Comparison of ENCODE assay signal across 8 cellular contexts in genomic region chr22:41762980-41763779, GRCh38. TPM values are rescaled to one million over a fixed set of nuclear protein-coding genes. Genes with fewer than 3 reads are reported as not detected.
A peak's percentile ranks its signal among the peaks of the same experiment; 100 is the strongest.
DNase-seq lines count a peak whose midpoint lies in the region; ATAC-seq, FAIRE-seq and TF ChIP-seq lines count a peak whose summit lies in the region.

No MANE protein-coding gene starts in this region.

- H3K4me3 ChIP-seq in AG04450 (ENCODE audit: low read depth, low read length) (no peak overlapping the region), H1 (ENCODE audit: extremely low read depth in 1 of 4, insufficient read depth in 2 of 4, low read depth in 3 of 4, low read length in 4 of 4) (no peak overlapping the region), retinal pigment epithelial cell (ENCODE audit: low read length) (no peak overlapping the region), left lung (no peak overlapping the region)

- H2AFZ ChIP-seq in H1 (ENCODE audit: low read length): no peak overlapping the region

- H3K4ac ChIP-seq in H1 (replicated peaks; ENCODE audit: insufficient read length, low read depth, low read length): no peak overlapping the region

- H2BK12ac ChIP-seq in H1 (ENCODE audit: low read depth, low read length): no peak overlapping the region

- peak; percentile 42 to 64; a peak in 3 of 4 replicates for TF ChIP-seq RAD21 in H1 (IDR thresholded peaks at IDR 0.05 in 1 of 2, conservative IDR thresholded peaks at IDR 0.05 in 1 of 2; ENCODE audit: low read depth in 2 of 2, low read length in 2 of 2)

- H3K36me3 ChIP-seq in H1 (ENCODE audit: control insufficient read depth in 2 of 4, insufficient read depth in 4 of 4, low read length in 3 of 4) (no peaks in the 10 kb centered on the region), left lung (no peaks in the 10 kb centered on the region)

- FAIRE-seq in H1 (lab: Jason Lieb, UNC): peak; percentile 93

- H3K4me1 ChIP-seq in H1 (replicated peaks in 1 of 4; ENCODE audit: control insufficient read depth in 3 of 4, insufficient read depth in 4 of 4, low read length in 3 of 4) (no peaks in the 10 kb centered on the region), left lung (no peaks in the 10 kb centered on the region)

- DNase-seq in AG04450 (ENCODE audit: low read depth, low spot score): no peak
- peak; percentile 52 for DNase-seq in GM20000 (ENCODE audit: low spot score)
- DNase-seq in SHP77 (lab: John Stamatoyannopoulos, UW): peak; percentile 10 to 34
- peak; percentile 67 to 94 for DNase-seq in H1 (ENCODE audit: low read depth in 1 of 2, low spot score in 2 of 2)
- no peak for DNase-seq in retinal pigment epithelial cell (ENCODE audit: low read depth)
- DNase-seq in GM19238 (ENCODE audit: insufficient read length, low spot score): no peak
- no peak for DNase-seq in NCI-H226
- DNase-seq in left lung: no peak

- H4K8ac ChIP-seq in H1 (ENCODE audit: extremely low read depth, insufficient read depth, low read length): no peak overlapping the region

- H2BK15ac ChIP-seq in H1 (ENCODE audit: low read length): 0 out of 2 replicates have a peak overlapping the region, but pooled peaks have one; percentile 67

- POLR2A ChIA-PET in AG04450 (lab: Yijun Ruan, JAX) (no interaction called here), H1 (lab: Charles Lee; ENCODE audit: partially characterized antibody) (interaction anchor here (0.7 to 1.2 kb wide), 2 partner anchors 16 to 70 kb away, joined by 3 read pairs; partner anchors contain the start of gene SREBF2)

- TF ChIP-seq CTCF in AG04450 (IDR thresholded peaks at IDR 0.05; ENCODE audit: low read depth, low read length): peak; percentile 41
- peak; percentile 52 for TF ChIP-seq CTCF in GM20000 (IDR thresholded peaks at IDR 0.05; ENCODE audit: extremely low read depth, missing control alignments)
- peak; percentile 71 to 94 (median 84) for TF ChIP-seq CTCF in H1 (IDR thresholded peaks at IDR 0.05; ENCODE audit: control extremely low read depth in 1 of 3, insufficient read depth in 1 of 3, low read depth in 1 of 3, low read length in 3 of 3)
- TF ChIP-seq CTCF in retinal pigment epithelial cell (conservative IDR thresholded peaks at IDR 0.05; ENCODE audit: low read depth, low read length): peak; percentile 61
- no peak for TF ChIP-seq CTCF in left lung (IDR thresholded peaks at IDR 0.05)

- no peak for TF ChIP-seq POLR2A in H1 (IDR thresholded peaks at IDR 0.05; ENCODE audit: control extremely low read depth in 1 of 2, low read depth in 2 of 2, low read length in 2 of 2)

- no peaks in the 10 kb centered on the region for H3K79me2 ChIP-seq in H1 (ENCODE audit: control insufficient read depth in 1 of 2, insufficient read depth in 2 of 2, low read length in 2 of 2)

- no peak overlapping the region for H2AK5ac ChIP-seq in H1 (ENCODE audit: low read depth, low read length)

- H3K23me2 ChIP-seq in H1 (ENCODE audit: low read depth, low read length): 0 out of 2 replicates have a peak, but pooled peaks cover 2% of the 10 kb centered on the region

- no peaks in the 10 kb centered on the region for H3K27me3 ChIP-seq in AG04450 (ENCODE audit: control insufficient read depth, insufficient read depth, low read length)
- no peaks in the 10 kb centered on the region for H3K27me3 ChIP-seq in H1 (replicated peaks in 1 of 4; ENCODE audit: control insufficient read depth in 3 of 4, extremely low read depth in 1 of 4, insufficient read depth in 3 of 4, low read length in 3 of 4)
- no peaks in the 10 kb centered on the region for H3K27me3 ChIP-seq in left lung

- H4K20me1 ChIP-seq in H1 (replicated peaks in 1 of 2; ENCODE audit: control insufficient read depth in 1 of 2, insufficient read depth in 2 of 2, low read length in 2 of 2): no peaks in the 10 kb centered on the region

- no peak overlapping the region for H2BK20ac ChIP-seq in H1 (ENCODE audit: low read length)

- CTCF ChIA-PET in AG04450 (lab: Charles Lee) (interaction anchor here (0.9 kb wide), 1 partner anchor 16 kb away, joined by 4 read pairs; no protein-coding TSS in a partner anchor), H1 (lab: Charles Lee; ENCODE audit: partially characterized antibody) (interaction anchor here (0.7 to 9.1 kb wide), 26 partner anchors 8 to 99 kb away, joined by 3 to 54 read pairs (median 4); no protein-coding TSS in a partner anchor)

- H3K23ac ChIP-seq in H1 (ENCODE audit: insufficient read length): no peak overlapping the region

- H2BK5ac ChIP-seq in H1 (ENCODE audit: low read depth, low read length): no peak overlapping the region

- H3K14ac ChIP-seq in H1 (ENCODE audit: insufficient read length): no peak overlapping the region

- no peak overlapping the region for H2BK120ac ChIP-seq in H1 (replicated peaks; ENCODE audit: low read depth, low read length)

- no peak overlapping the region for H3K18ac ChIP-seq in H1 (ENCODE audit: extremely low read depth, low read length)

- H3K79me1 ChIP-seq in H1 (ENCODE audit: low read depth, low read length): no peaks in the 10 kb centered on the region

- no peak for ATAC-seq in left lung

- no peak overlapping the region for H3K9ac ChIP-seq in H1 (replicated peaks in 1 of 4; ENCODE audit: extremely low read depth in 1 of 4, low read depth in 3 of 4, low read length in 3 of 4)

- WGBS in H1 (ENCODE audit: extremely low coverage in 1 of 2, insufficient coverage in 1 of 2, insufficient read length in 1 of 2, insufficient replicate concordance in 2 of 2, low coverage in 1 of 2, low lambda C conversion rate in 2 of 2, missing lambda C conversion rate in 1 of 2), 2 experiments: 58% methylated on average over 14 of the region's 14 CpGs; no CpG with 5 or more reads in 1 of the 2 experiments

- H4K91ac ChIP-seq in H1 (replicated peaks; ENCODE audit: insufficient read length, low read length): no peak overlapping the region

- H3K56ac ChIP-seq in H1 (replicated peaks; ENCODE audit: insufficient read length, low read depth, low read length): no peak overlapping the region

- intact Hi-C loops in left lung (cut with DNase I): no loop called here

- H4K5ac ChIP-seq in H1 (ENCODE audit: insufficient read length, low read depth, low read length): no peak overlapping the region

- no peak for TF ChIP-seq EP300 in H1 (IDR thresholded peaks at IDR 0.05; ENCODE audit: borderline replicate concordance in 1 of 2, low read depth in 2 of 2, low read length in 2 of 2)

- H3K27ac ChIP-seq in AG04450 (ENCODE audit: low read depth, low read length): no peak overlapping the region
- H3K27ac ChIP-seq in H1 (ENCODE audit: low read depth, low read length): no peak overlapping the region
- no peak overlapping the region for H3K27ac ChIP-seq in left lung

- H3K4me2 ChIP-seq in H1 (ENCODE audit: insufficient read depth in 1 of 2, low read depth in 2 of 2, low read length in 2 of 2): no peak overlapping the region

- H3K9me3 ChIP-seq in AG04450 (ENCODE audit: control insufficient read depth, insufficient read depth, low read length) (no peaks in the 10 kb centered on the region), H1 (ENCODE audit: insufficient read depth in 2 of 2, low read depth in 1 of 2, low read length in 1 of 2) (no peaks in the 10 kb centered on the region), left lung (no peaks in the 10 kb centered on the region)

TF ChIP-seq in H1, 55 proteins besides CTCF, POLR2A, EP300 and RAD21:
- TF ChIP-seq TCF12 (IDR thresholded peaks at IDR 0.05; ENCODE audit: low read depth, low read length) (no peak), MAFK (IDR thresholded peaks at IDR 0.05; ENCODE audit: low read depth, low read length) (no peak), TAF7 (optimal IDR thresholded peaks at IDR 0.05; ENCODE audit: borderline replicate concordance, low read depth, low read length) (no peak), CBX8 (IDR thresholded peaks at IDR 0.05; ENCODE audit: borderline replicate concordance, low read depth, low read length) (no peak), YY1 (IDR thresholded peaks at IDR 0.05; ENCODE audit: low read depth, low read length) (peak; percentile 53; the same call in 1 of the 2 replicates), TAF1 (IDR thresholded peaks at IDR 0.05; ENCODE audit: low read depth, low read length) (no peak), RXRA (IDR thresholded peaks at IDR 0.05; ENCODE audit: insufficient read depth, low read depth, low read length) (no peak)

RNA-seq across cellular contexts. Expression of gene CCDC134, which starts 37.3 kb away (rescaled TPM):
- polyA plus RNA-seq in AG04450 (2011; rRNA removed): 2.6 and 3.5 TPM in 2 replicates
- polyA minus RNA-seq in AG04450 (2011; rRNA and poly(A)+ RNA removed): 15.6 and 17.8 TPM in 2 replicates
- total RNA-seq in H1 (2021; fragmentation: NEBNext Ultra II Directional; extraction: Animal tissue kit (Norgen Biotek cat#: 25700)): 20.0 and 21.4 TPM in 2 replicates
- polyA plus RNA-seq in H1 (2011; rRNA removed): 7.7 and 10.3 TPM in 2 replicates
- polyA plus RNA-seq in H1 (2011; cell fraction: cytosol; rRNA removed): 7.0 TPM
- 10.7 TPM for polyA plus RNA-seq in H1 (2011; cell fraction: nucleus; rRNA removed)
- 5.8 to 7.4 TPM (median 7.1 TPM) in 4 replicates for polyA plus RNA-seq in H1 (2012, experiment 1 of 2)
- 6.0 TPM for polyA plus RNA-seq in H1 (2012, experiment 2 of 2)
- polyA plus RNA-seq in H1 (2013, experiment 1 of 2): 16.1 TPM
- 17.3 TPM for polyA plus RNA-seq in H1 (2013, experiment 2 of 2)
- 40.9 and 42.1 TPM in 2 replicates for polyA minus RNA-seq in H1 (2011; rRNA and poly(A)+ RNA removed)
- polyA minus RNA-seq in H1 (2011; cell fraction: cytosol; rRNA and poly(A)+ RNA removed): 16.9 TPM
- 13.3 TPM for polyA minus RNA-seq in H1 (2011; cell fraction: nucleus; rRNA and poly(A)+ RNA removed)
- 10 to 100 TPM in 1 of 2 donors, 1 to 10 TPM in 1; 9.7 to 14.1 TPM for total RNA-seq in left lung

Comparison
In these comparisons a context has a peak if more than half of its experiments do, and no peak if none do; other contexts are left out.
1. DNase-seq: peak in GM20000 (single experiment), SHP77 (2 of 2) and H1 (2 of 2); none in AG04450 (single experiment), retinal pigment epithelial cell (single experiment), GM19238 (single experiment), NCI-H226 (single experiment) and left lung (0 of 2).
2. CTCF ChIP-seq: peak in AG04450 (single experiment), GM20000 (single experiment), H1 (3 of 3) and retinal pigment epithelial cell (single experiment); none in left lung (0 of 2).